ENCODE assay signal across 19 cellular contexts in the genomic region with DNA sequence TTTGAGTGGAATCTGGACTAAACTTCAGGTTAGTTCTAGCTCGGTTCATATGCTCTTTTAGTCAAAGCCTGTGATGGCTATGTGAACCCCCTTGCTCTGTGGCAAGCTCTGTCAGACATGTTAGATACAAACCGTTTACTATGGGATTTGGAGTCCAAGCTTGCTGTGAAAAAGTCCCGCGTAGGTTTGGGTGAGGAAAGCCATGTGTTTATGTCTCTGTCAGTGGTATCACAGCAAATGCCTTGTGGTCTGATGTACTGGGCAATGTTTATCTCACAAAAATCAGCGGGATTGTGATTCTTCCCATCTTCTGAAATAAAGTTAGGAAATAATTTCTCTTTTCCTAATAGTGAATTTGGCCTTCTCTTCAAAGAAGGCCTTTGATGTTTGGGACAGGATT. TPM values are rescaled to one million over a fixed set of nuclear protein-coding genes. Genes with fewer than 3 reads are reported as not detected.
DNase-seq lines count a peak whose midpoint lies in the region; ATAC-seq, FAIRE-seq and TF ChIP-seq lines count a peak whose summit lies in the region.
"Had no signal": no experiment of that assay in that cellular context is flagged by ENCODE, and none has a peak within 500 bp of the region (broad histone marks: within the 10 kb centered on the region; RNA-seq: fewer than 3 reads in every experiment).

No MANE protein-coding gene starts in this region.

- no peak for TF ChIP-seq CTCF in astrocyte (IDR thresholded peaks at IDR 0.05; ENCODE audit: insufficient read depth, low read depth, low read length)
- no peak for TF ChIP-seq CTCF in esophagus squamous epithelium (IDR thresholded peaks at IDR 0.05)
- TF ChIP-seq CTCF in nephron progenitor cell (IDR thresholded peaks at IDR 0.05) = no peak
- no peak for TF ChIP-seq CTCF in transverse colon (IDR thresholded peaks at IDR 0.05)

- H3K4me1 ChIP-seq in astrocyte (ENCODE audit: insufficient read depth, low read length) (peaks cover 20% of the 10 kb centered on the region), esophagus squamous epithelium (peaks cover 19 to 96% (median 45%) of the 10 kb centered on the region in 3 donors), transverse colon (peaks cover 0 to 14% (median 5%) of the 10 kb centered on the region in 4 donors)
- H3K4me1 ChIP-seq: Caco-2 had no signal

- H3K27ac Mint-ChIP-seq in astrocyte (ENCODE audit: unreplicated experiment) (peak overlapping the region; percentile 9), nephron progenitor cell (peak overlapping the region; percentile 43)
- H3K27ac Mint-ChIP-seq in activated T-cell treated with anti-CD3 and anti-CD28 coated beads, Interleukin-2, amount 50 U/mL, for 72 hours = no peak overlapping the region
- H3K27ac Mint-ChIP-seq: CD4-positive, alpha-beta T cell; H9 had no signal

- no peaks in the 10 kb centered on the region for H3K36me3 ChIP-seq in astrocyte (ENCODE audit: insufficient read depth, low read length)
- H3K36me3 ChIP-seq in esophagus squamous epithelium = peaks cover 0 to 40% (median 0%) of the 10 kb centered on the region in 3 donors
- no peaks in the 10 kb centered on the region for H3K36me3 ChIP-seq in transverse colon

- H3K27me3 Mint-ChIP-seq in astrocyte (ENCODE audit: low read depth, unreplicated experiment) (no peaks in the 10 kb centered on the region), nephron progenitor cell (ENCODE audit: low read depth, poor library complexity) (no peaks in the 10 kb centered on the region)
- H3K27me3 Mint-ChIP-seq in activated T-cell treated with anti-CD3 and anti-CD28 coated beads, Interleukin-2, amount 50 U/mL, for 72 hours (ENCODE audit: low read depth) = peaks cover 28% of the 10 kb centered on the region

- no peaks in the 10 kb centered on the region for H3K9me3 Mint-ChIP-seq in astrocyte (ENCODE audit: unreplicated experiment)
- H3K9me3 Mint-ChIP-seq in nephron progenitor cell = no peaks in the 10 kb centered on the region
- H3K9me3 Mint-ChIP-seq in activated T-cell treated with anti-CD3 and anti-CD28 coated beads, Interleukin-2, amount 50 U/mL, for 72 hours = no peaks in the 10 kb centered on the region
- H3K9me3 Mint-ChIP-seq: CD4-positive, alpha-beta T cell; H9 had no signal

- H3K9me3 ChIP-seq in astrocyte (ENCODE audit: insufficient read depth, low read depth, low read length) (no peaks in the 10 kb centered on the region), esophagus squamous epithelium (no peaks in the 10 kb centered on the region), transverse colon (no peaks in the 10 kb centered on the region)
- H3K9me3 ChIP-seq: A549, Caco-2 had no signal

- TF ChIP-seq EP300 in transverse colon (IDR thresholded peaks at IDR 0.05; ENCODE audit: low read depth) = no peak

- H3K4me3 Mint-ChIP-seq in astrocyte (ENCODE audit: unreplicated experiment) (no peak overlapping the region), nephron progenitor cell (peak overlapping the region; percentile 98)
- no peak overlapping the region for H3K4me3 Mint-ChIP-seq in activated T-cell treated with anti-CD3 and anti-CD28 coated beads, Interleukin-2, amount 50 U/mL, for 72 hours
- H3K4me3 Mint-ChIP-seq: CD4-positive, alpha-beta T cell; H9 had no signal

- H3K27ac ChIP-seq in astrocyte (ENCODE audit: low read depth, low read length) = no peak overlapping the region
- H3K27ac ChIP-seq in esophagus squamous epithelium = peak overlapping the region in 3 of 4 donors; percentile 49 to 94 (median 93)
- H3K27ac ChIP-seq in transverse colon = peak overlapping the region in 3 of 4 donors; percentile 40 to 92 (median 84)
- H3K27ac ChIP-seq: A549 had no signal

- H3K4me1 Mint-ChIP-seq in astrocyte (ENCODE audit: low read depth, unreplicated experiment) (peaks cover 31% of the 10 kb centered on the region), nephron progenitor cell (peaks cover 92% of the 10 kb centered on the region)
- peaks cover 6% of the 10 kb centered on the region for H3K4me1 Mint-ChIP-seq in activated T-cell treated with anti-CD3 and anti-CD28 coated beads, Interleukin-2, amount 50 U/mL, for 72 hours (ENCODE audit: low read depth)

- H3K4me2 ChIP-seq in astrocyte (ENCODE audit: low read length) = no peak overlapping the region
- H3K4me2 ChIP-seq: A549 had no signal

- in situ Hi-C loops in transverse colon (cut with MboI; ENCODE audit: low pct_ligation_motif_present in 1 of 4, low pct_unique_long_range_greater_than_20kb in 1 of 4, low sequenced_read_pairs in 3 of 4) = no loop called here

- no peak overlapping the region for H3K4me3 ChIP-seq in astrocyte (ENCODE audit: insufficient read depth, low read depth, low read length)
- no peak overlapping the region for H3K4me3 ChIP-seq in esophagus squamous epithelium
- H3K4me3 ChIP-seq in transverse colon = no peak overlapping the region
- H3K4me3 ChIP-seq: A549 had no signal

- WGBS in esophagus squamous epithelium, 2 donors = 53 to 59% methylated on average over 5 of the region's 5 CpGs
- WGBS in transverse colon (ENCODE audit: low coverage in 1 of 2), 2 donors = 81 to 87% methylated on average over 5 of the region's 5 CpGs

- ATAC-seq in activated T-cell treated with anti-CD3 and anti-CD28 coated beads, Interleukin-2, amount 50 U/mL, for 72 hours (replicated peaks in 1 of 2) = no peak
- no peak for ATAC-seq in GM19395 (IDR thresholded peaks at IDR 0.05; ENCODE audit: unreplicated experiment)
- ATAC-seq: A549, HepG2 had no signal

- no peak overlapping the region for H2AFZ ChIP-seq in astrocyte (ENCODE audit: low read depth, low read length)

- no peak for TF ChIP-seq POLR2A in esophagus squamous epithelium (IDR thresholded peaks at IDR 0.05)
- TF ChIP-seq POLR2A in transverse colon (IDR thresholded peaks at IDR 0.05) = no peak

- DNase-seq in astrocyte (ENCODE audit: low read depth) (no peak), esophagus squamous epithelium (lab: John Stamatoyannopoulos, UW) (no peak), nephron progenitor cell (no peak), transverse colon (no peak), anterior cingulate cortex (lab: John Stamatoyannopoulos, UW) (no peak)
- no peak for DNase-seq in activated T-cell treated with anti-CD3 and anti-CD28 coated beads, Interleukin-2, amount 50 U/mL, for 72 hours
- DNase-seq: Caco-2; CD4-positive, alpha-beta T cell; GDM1; H9; KG1; MV-4-11; NCI-H1694 treated with DMSO at 0.1 percent for 48 hours; NCI-H510A; NCI-H82; OCI-M1 had no signal

- intact Hi-C loops in esophagus squamous epithelium (cut with DNase I) = loop anchor here (10.0 kb wide), 1 partner anchor 48 kb away; no protein-coding TSS in a partner anchor
- intact Hi-C loops in transverse colon (cut with DNase I; ENCODE audit: low total_unique reads) = loop anchor here (10.0 kb wide), 1 partner anchor 48 kb away; no protein-coding TSS in a partner anchor

- no peak for FAIRE-seq in astrocyte (lab: Jason Lieb, UNC)
- FAIRE-seq: A549, HepG2 had no signal

- H3K36me3 Mint-ChIP-seq in astrocyte (ENCODE audit: low read depth, unreplicated experiment) (peaks cover 10% of the 10 kb centered on the region), nephron progenitor cell (ENCODE audit: low read depth) (peaks cover 88% of the 10 kb centered on the region)
- H3K36me3 Mint-ChIP-seq in activated T-cell treated with anti-CD3 and anti-CD28 coated beads, Interleukin-2, amount 50 U/mL, for 72 hours (ENCODE audit: insufficient read depth in 2 of 2) = peaks cover 0 to 2% of the 10 kb centered on the region in 2 donors

- no peaks in the 10 kb centered on the region for H3K27me3 ChIP-seq in astrocyte (ENCODE audit: insufficient read depth, low read length)
- H3K27me3 ChIP-seq in esophagus squamous epithelium = peaks cover 0 to 23% (median 0%) of the 10 kb centered on the region in 4 donors
- peaks cover 39% of the 10 kb centered on the region for H3K27me3 ChIP-seq in transverse colon

- H3K9ac ChIP-seq in astrocyte (ENCODE audit: low read length) = no peak overlapping the region

- no peaks in the 10 kb centered on the region for H4K20me1 ChIP-seq in astrocyte (ENCODE audit: insufficient read depth, low read length)

- peaks cover 18% of the 10 kb centered on the region for H3K79me2 ChIP-seq in astrocyte (ENCODE audit: insufficient read depth, low read length)

RNA-seq across cellular contexts. Expression of gene BOC, which starts 5.0 kb away (rescaled TPM):
- total RNA-seq in astrocyte = 20.2 TPM in 2 replicates
- total RNA-seq in esophagus squamous epithelium = 10 to 100 TPM; 13.7 to 75.7 (median 24.1) TPM
- total RNA-seq in transverse colon = 10 to 100 TPM; 15.2 to 77.4 (median 45.4) TPM
- under 1 TPM; 0.19 to 0.31 TPM for total RNA-seq in activated T-cell treated with anti-CD3 and anti-CD28 coated beads, Interleukin-2, amount 50 U/mL, for 72 hours
- total RNA-seq: CD4-positive, alpha-beta T cell; HepG2 had no signal

Comparison
In these comparisons a context has a peak if more than half of its experiments do, and no peak if none do; other contexts are left out.
1. RNA of gene BOC, which starts 5.0 kb away (total RNA-seq): 15.2 to 77.4 TPM in transverse colon, 13.7 to 75.7 TPM in esophagus squamous epithelium and 20.2 TPM in astrocyte; 0.19 to 0.31 TPM in activated T-cell treated with anti-CD3 and anti-CD28 coated beads, Interleukin-2, amount 50 U/mL, for 72 hours; every median in the first group is over 10 times any median in the second.